ENCODE assay signal across 8 cellular contexts in genomic region chr9:96450613-96451544, GRCh38. TPM values are rescaled to one million over a fixed set of nuclear protein-coding genes. Genes with fewer than 3 reads are reported as not detected.
DNase-seq lines count a peak whose midpoint lies in the region; ATAC-seq lines count a peak whose summit lies in the region.

No MANE protein-coding gene starts in this region.

- no peak overlapping the region for H3K27ac ChIP-seq in HUES64 (ENCODE audit: low read depth, low read length)
- H3K27ac ChIP-seq in substantia nigra (ENCODE audit: low read depth, low read length, poor library complexity, severe bottlenecking), result peak overlapping the region; percentile 58

- H3K27me3 ChIP-seq in HUES64 (ENCODE audit: insufficient read depth, low read length), result peaks cover 33% of the 10 kb centered on the region

- ATAC-seq in HG03159 (IDR thresholded peaks at IDR 0.05; ENCODE audit: unreplicated experiment), result no peak

- H3K4me3 ChIP-seq in HUES64 (ENCODE audit: low read length), result peak overlapping the region; percentile 64

- H3K9ac ChIP-seq in HUES64 (ENCODE audit: low read depth, low read length), result peak overlapping the region; percentile 70

- no peaks in the 10 kb centered on the region for H3K9me3 ChIP-seq in HUES64 (ENCODE audit: insufficient read depth, low read depth, low read length)

- H3K4me1 ChIP-seq in HUES64 (ENCODE audit: insufficient read depth, low read length), result peaks cover 6% of the 10 kb centered on the region

- H3K36me3 ChIP-seq in HUES64 (ENCODE audit: insufficient read depth, low read length), result no peaks in the 10 kb centered on the region

- WGBS in HUES64, result 2% methylated on average over 65 of the region's 65 CpGs

- peak; percentile 10 for DNase-seq in NCI-H1105 treated with DMSO at 0.1 percent for 48 hours (lab: John Stamatoyannopoulos, UW)
- no peak for DNase-seq in NCI-H1105 (lab: John Stamatoyannopoulos, UW)
- DNase-seq in activated CD4-positive, alpha-beta T cell treated with anti-CD3 and anti-CD28 coated beads, Interleukin-2, amount 50 U/mL, for 4 hours, result peak; percentile 32 to 40
- peak; percentile 43 for DNase-seq in effector CD4-positive, alpha-beta T cell
- peak; percentile 24 for DNase-seq in mucosa of gallbladder (ENCODE audit: low spot score)
- peak in 17 of 49 donors; percentile 4 to 47 (median 25) for DNase-seq in substantia nigra (lab: John Stamatoyannopoulos, UW)

RNA-seq across cellular contexts. Expression of gene HABP4, which starts 0.9 kb away (rescaled TPM):
- 6.7 TPM for polyA plus RNA-seq in HUES64 (2013, experiment 1 of 2)
- polyA plus RNA-seq in HUES64 (2013, experiment 2 of 2), result 10.3 TPM
- total RNA-seq in mucosa of gallbladder, result 17.4 TPM

RNA-seq across cellular contexts. Expression of gene ZNF367, which starts 32.7 kb away (rescaled TPM):
- 6.8 TPM for polyA plus RNA-seq in HUES64 (2013, experiment 1 of 2)
- 8.6 TPM for polyA plus RNA-seq in HUES64 (2013, experiment 2 of 2)
- total RNA-seq in mucosa of gallbladder, result 2.2 TPM
